16 cellular contexts compared by ENCODE assay signal in the genomic region with DNA sequence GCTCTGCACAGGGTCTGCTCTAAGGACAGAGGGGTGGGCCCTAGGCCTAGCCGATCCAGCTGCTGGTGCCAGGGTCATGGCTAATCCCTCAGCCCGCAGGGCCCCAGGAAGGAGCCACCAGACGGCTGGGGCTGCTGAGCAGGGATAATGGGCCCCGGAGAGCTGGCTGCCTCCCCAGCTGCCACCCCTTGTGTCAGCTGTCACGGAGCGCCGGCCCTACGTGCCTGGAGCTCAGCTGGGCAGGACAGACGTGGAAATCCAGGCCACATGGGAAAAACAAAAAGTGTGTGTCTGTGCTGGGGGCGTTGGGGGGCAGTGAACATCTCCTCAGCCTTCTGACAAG. TPM values are rescaled to one million over a fixed set of nuclear protein-coding genes. Genes with fewer than 3 reads are reported as not detected.
DNase-seq lines count a peak whose midpoint lies in the region; ATAC-seq, FAIRE-seq and TF ChIP-seq lines count a peak whose summit lies in the region.
"Had no signal": no experiment of that assay in that cellular context is flagged by ENCODE, and none has a peak within 500 bp of the region (broad histone marks: within the 10 kb centered on the region; RNA-seq: fewer than 3 reads in every experiment).

No MANE protein-coding gene starts in this region.

- TF ChIP-seq POLR2A in esophagus muscularis mucosa (IDR thresholded peaks at IDR 0.05; ENCODE audit: low read depth), result no peak

- H3K27ac Mint-ChIP-seq in central memory CD8-positive, alpha-beta T cell (ENCODE audit: low read depth), result peak overlapping the region; percentile 25

- peaks cover 10% of the 10 kb centered on the region for H3K4me1 Mint-ChIP-seq in central memory CD8-positive, alpha-beta T cell

- no peak overlapping the region for H3K4me3 ChIP-seq in mesodermal cell (ENCODE audit: extremely low read depth, insufficient read depth, low read length, poor library complexity, severe bottlenecking)
- H3K4me3 ChIP-seq in esophagus muscularis mucosa, result no peak overlapping the region
- H3K4me3 ChIP-seq: GM12878, left lung, uterus had no signal

- H3K9me3 ChIP-seq in mesodermal cell (ENCODE audit: control insufficient read depth, low read length) (no peaks in the 10 kb centered on the region), esophagus muscularis mucosa (no peaks in the 10 kb centered on the region)
- H3K9me3 ChIP-seq: left lung, uterus had no signal

- TF ChIP-seq EP300 in esophagus muscularis mucosa (IDR thresholded peaks at IDR 0.05), result no peak

- ATAC-seq in central memory CD8-positive, alpha-beta T cell (replicated peaks; ENCODE audit: extremely low read depth, poor library complexity, severe bottlenecking), result no peak
- ATAC-seq: GM12878, left lung had no signal

- H3K4me1 ChIP-seq in mesodermal cell (ENCODE audit: control insufficient read depth, insufficient read depth, low read length, poor library complexity, severe bottlenecking) (peaks cover 28% of the 10 kb centered on the region), esophagus muscularis mucosa (peaks cover 30 to 47% (median 39%) of the 10 kb centered on the region in 4 donors)
- H3K4me1 ChIP-seq: left lung, uterus had no signal

- DNase-seq in Ammon's horn (ENCODE audit: low spot score) (peak; percentile 85), NCI-H2081 (lab: John Stamatoyannopoulos, UW) (peak; percentile 80 to 94), esophagus muscularis mucosa (ENCODE audit: extremely low spot score) (no peak), AML-193 (lab: John Stamatoyannopoulos, UW) (no peak), GM19239 (ENCODE audit: insufficient read length, low spot score) (no peak)
- no peak for DNase-seq in central memory CD8-positive, alpha-beta T cell (ENCODE audit: low spot score in 2 of 2)
- no peak for DNase-seq in stimulated activated CD4-positive, alpha-beta T cell treated with anti-CD3 and anti-CD28 coated beads, Interleukin-4, amount 100 ng/mL, for 24 hours
- DNase-seq: GOT3, uterus had no signal

- H3K4me3 Mint-ChIP-seq in central memory CD8-positive, alpha-beta T cell, result no peak overlapping the region

- H3K36me3 ChIP-seq in mesodermal cell (ENCODE audit: control insufficient read depth, insufficient read depth, low read length) (peaks cover 8% of the 10 kb centered on the region), esophagus muscularis mucosa (peaks cover 24 to 80% (median 60%) of the 10 kb centered on the region in 4 donors)
- H3K36me3 ChIP-seq: uterus had no signal

- no peaks in the 10 kb centered on the region for H3K27me3 Mint-ChIP-seq in central memory CD8-positive, alpha-beta T cell

- H3K9me3 Mint-ChIP-seq in central memory CD8-positive, alpha-beta T cell, result no peaks in the 10 kb centered on the region

- H3K27ac ChIP-seq in mesodermal cell (ENCODE audit: low read depth, low read length, severe bottlenecking), result peak overlapping the region; percentile 29
- H3K27ac ChIP-seq in esophagus muscularis mucosa (replicated peaks in 1 of 4), result peak overlapping the region in 2 of 4 donors; percentile 26 to 82
- H3K27ac ChIP-seq: KMS-11, left lung, uterus had no signal

- peaks cover 8% of the 10 kb centered on the region for H3K36me3 Mint-ChIP-seq in central memory CD8-positive, alpha-beta T cell (ENCODE audit: insufficient read depth)

- 78 to 84% methylated on average over 9 to 10 of the region's 10 CpGs for WGBS in mesodermal cell (ENCODE audit: insufficient coverage in 2 of 2), 2 experiments
- 71% methylated on average over 9 of the region's 10 CpGs for WGBS in esophagus muscularis mucosa

- TF ChIP-seq CTCF in esophagus muscularis mucosa (IDR thresholded peaks at IDR 0.05), result no peak

- intact Hi-C loops in esophagus muscularis mucosa (cut with DNase I), result no loop called here

- no peak for FAIRE-seq in GM19239 (lab: Jason Lieb, UNC)
- FAIRE-seq: GM12878 had no signal

- H3K27me3 ChIP-seq in esophagus muscularis mucosa, result no peaks in the 10 kb centered on the region
- H3K27me3 ChIP-seq: left lung, uterus had no signal

RNA-seq across cellular contexts. Expression of gene CHGA, which starts 36.2 kb away (rescaled TPM):
- 0.74 TPM for polyA plus RNA-seq in mesodermal cell (2013, experiment 1 of 2)
- polyA plus RNA-seq in mesodermal cell (2013, experiment 2 of 2), result 0.61 TPM
- 1 to 10 TPM; 1.2 to 2.5 (median 1.3) TPM for total RNA-seq in esophagus muscularis mucosa
- total RNA-seq: Daoy, dermis microvascular lymphatic vessel endothelial cell, fibroblast of villous mesenchyme had no signal

Comparison
In these comparisons a context has a peak if more than half of its experiments do, and no peak if none do; other contexts are left out.
1. DNase-seq: peak in Ammon's horn (single experiment) and NCI-H2081 (2 of 2); none in central memory CD8-positive, alpha-beta T cell (0 of 2), stimulated activated CD4-positive, alpha-beta T cell treated with anti-CD3 and anti-CD28 coated beads, Interleukin-4, amount 100 ng/mL, for 24 hours (single experiment), esophagus muscularis mucosa (single experiment), AML-193 (0 of 2) and GM19239 (single experiment).